ENCODE assay signal across 9 cellular contexts in genomic region chr1:204288061-204288588, GRCh38.
A peak's percentile ranks its signal among the peaks of the same experiment; 100 is the strongest.
DNase-seq lines count a peak whose midpoint lies in the region; ATAC-seq, FAIRE-seq and TF ChIP-seq lines count a peak whose summit lies in the region.
"Had no signal": no experiment of that assay in that cellular context is flagged by ENCODE, and none has a peak within 500 bp of the region (broad histone marks: within the 10 kb centered on the region; RNA-seq: fewer than 3 reads in every experiment).

No MANE protein-coding gene starts in this region.

- intact Hi-C loops in activated naive CD4-positive, alpha-beta T cell treated with anti-CD3 and anti-CD28 coated beads for 36 hours (cut with micrococcal nuclease), result no loop called here
- intact Hi-C loops in kidney (cut with DNase I), result no loop called here

- peak overlapping the region in 1 of 2 donors; percentile 80 for H3K9ac ChIP-seq in kidney (ENCODE audit: low read length in 2 of 2)

- H3K27ac Mint-ChIP-seq in activated naive CD4-positive, alpha-beta T cell treated with anti-CD3 and anti-CD28 coated beads, Interleukin-2, amount 50 U/mL, for 24 hours, result peak overlapping the region; percentile 51
- no peak overlapping the region for H3K27ac Mint-ChIP-seq in activated naive CD4-positive, alpha-beta T cell treated with anti-CD3 and anti-CD28 coated beads for 36 hours
- H3K27ac Mint-ChIP-seq in type B pancreatic cell, result peak overlapping the region; percentile 84

- no peak for ATAC-seq in GM21529 (IDR thresholded peaks at IDR 0.05; ENCODE audit: unreplicated experiment)

- peak overlapping the region; percentile 90 for H3K27ac ChIP-seq in VCaP
- peak overlapping the region; percentile 69 to 72 for H3K27ac ChIP-seq in kidney (ENCODE audit: low read depth in 2 of 2, low read length in 2 of 2)

- H3K9me3 ChIP-seq in kidney (ENCODE audit: control insufficient read depth in 1 of 2, low read length in 2 of 2), result no peaks in the 10 kb centered on the region

- no peak for DNase-seq in activated naive CD4-positive, alpha-beta T cell treated with anti-CD3 and anti-CD28 coated beads for 36 hours
- peak; percentile 96 for DNase-seq in kidney
- no peak for DNase-seq in type B pancreatic cell (ENCODE audit: extremely low spot score, unreplicated experiment)
- DNase-seq in activated CD4-positive, alpha-beta T cell treated with anti-CD3 and anti-CD28 coated beads, Interleukin-2, amount 50 U/mL, for 48 hours, result no peak
- DNase-seq in occipital lobe (lab: John Stamatoyannopoulos, UW), result no peak
- DNase-seq: DND-41 had no signal

- H3K4me1 Mint-ChIP-seq in activated naive CD4-positive, alpha-beta T cell treated with anti-CD3 and anti-CD28 coated beads, Interleukin-2, amount 50 U/mL, for 24 hours, result peaks cover 34% of the 10 kb centered on the region
- peaks cover 20% of the 10 kb centered on the region for H3K4me1 Mint-ChIP-seq in activated naive CD4-positive, alpha-beta T cell treated with anti-CD3 and anti-CD28 coated beads for 36 hours (ENCODE audit: low read depth)
- H3K4me1 Mint-ChIP-seq in type B pancreatic cell (ENCODE audit: unreplicated experiment), result peaks cover 66% of the 10 kb centered on the region

- H3K36me3 ChIP-seq in kidney (ENCODE audit: control insufficient read depth in 1 of 2, insufficient read depth in 2 of 2, low read length in 2 of 2), result no peaks in the 10 kb centered on the region

- no peak for TF ChIP-seq CTCF in VCaP (conservative IDR thresholded peaks at IDR 0.05)
- no peak for TF ChIP-seq CTCF in kidney (IDR thresholded peaks at IDR 0.05; ENCODE audit: borderline replicate concordance, extremely low read depth, insufficient read depth)
- no peak for TF ChIP-seq CTCF in type B pancreatic cell (conservative IDR thresholded peaks at IDR 0.05)

- H3K4me1 ChIP-seq in kidney (ENCODE audit: control insufficient read depth in 1 of 2, insufficient read depth in 1 of 2, low read depth in 1 of 2, low read length in 2 of 2), result peaks cover 29 to 49% of the 10 kb centered on the region in 2 donors

- FAIRE-seq in kidney (lab: Jason Lieb, UNC), result no peak

- peak overlapping the region; percentile 86 for H3K4me3 Mint-ChIP-seq in activated naive CD4-positive, alpha-beta T cell treated with anti-CD3 and anti-CD28 coated beads, Interleukin-2, amount 50 U/mL, for 24 hours
- H3K4me3 Mint-ChIP-seq in activated naive CD4-positive, alpha-beta T cell treated with anti-CD3 and anti-CD28 coated beads for 36 hours, result no peak overlapping the region
- peak overlapping the region; percentile 80 for H3K4me3 Mint-ChIP-seq in type B pancreatic cell

- H3K36me3 Mint-ChIP-seq in activated naive CD4-positive, alpha-beta T cell treated with anti-CD3 and anti-CD28 coated beads, Interleukin-2, amount 50 U/mL, for 24 hours, result no peaks in the 10 kb centered on the region
- no peaks in the 10 kb centered on the region for H3K36me3 Mint-ChIP-seq in activated naive CD4-positive, alpha-beta T cell treated with anti-CD3 and anti-CD28 coated beads for 36 hours (ENCODE audit: low read depth)
- H3K36me3 Mint-ChIP-seq in type B pancreatic cell, result peaks cover 4% of the 10 kb centered on the region

- H3K27me3 Mint-ChIP-seq in activated naive CD4-positive, alpha-beta T cell treated with anti-CD3 and anti-CD28 coated beads, Interleukin-2, amount 50 U/mL, for 24 hours, result no peaks in the 10 kb centered on the region
- peaks cover 2% of the 10 kb centered on the region for H3K27me3 Mint-ChIP-seq in activated naive CD4-positive, alpha-beta T cell treated with anti-CD3 and anti-CD28 coated beads for 36 hours (ENCODE audit: low read depth)
- no peaks in the 10 kb centered on the region for H3K27me3 Mint-ChIP-seq in type B pancreatic cell

- CTCF ChIA-PET in activated naive CD4-positive, alpha-beta T cell treated with anti-CD3 and anti-CD28 coated beads for 36 hours (lab: Charles Lee), result interaction anchor here (0.9 to 1.8 kb wide), 2 partner anchors 14 to 76 kb away, joined by 3 to 11 read pairs; no protein-coding TSS in a partner anchor

- peak overlapping the region; percentile 58 to 73 for H3K4me3 ChIP-seq in kidney (ENCODE audit: low read length in 2 of 2)

- H3K9me3 Mint-ChIP-seq in activated naive CD4-positive, alpha-beta T cell treated with anti-CD3 and anti-CD28 coated beads, Interleukin-2, amount 50 U/mL, for 24 hours, result no peaks in the 10 kb centered on the region
- no peaks in the 10 kb centered on the region for H3K9me3 Mint-ChIP-seq in activated naive CD4-positive, alpha-beta T cell treated with anti-CD3 and anti-CD28 coated beads for 36 hours
- no peaks in the 10 kb centered on the region for H3K9me3 Mint-ChIP-seq in type B pancreatic cell
